22 cellular contexts compared by ENCODE assay signal in genomic region chr17:17216776-17217175, GRCh38. TPM values are rescaled to one million over a fixed set of nuclear protein-coding genes. Genes with fewer than 3 reads are reported as not detected.
DNase-seq lines count a peak whose midpoint lies in the region; ATAC-seq and TF ChIP-seq lines count a peak whose summit lies in the region.
"Had no signal": no experiment of that assay in that cellular context is flagged by ENCODE, and none has a peak within 500 bp of the region (broad histone marks: within the 10 kb centered on the region; RNA-seq: fewer than 3 reads in every experiment).

No MANE protein-coding gene starts in this region.

- peak; percentile 21; the same call in 1 of the 2 replicates for TF ChIP-seq CTCF in OCI-LY1 (IDR thresholded peaks at IDR 0.05; ENCODE audit: low read length)
- TF ChIP-seq CTCF in chondrocyte (IDR thresholded peaks at IDR 0.05), result peak; percentile 23
- peak in 2 of 6 experiments; percentile 30 to 32 for TF ChIP-seq CTCF in thyroid gland (IDR thresholded peaks at IDR 0.05)

- no peaks in the 10 kb centered on the region for H3K79me1 ChIP-seq in trophoblast cell (ENCODE audit: low read length)

- WGBS in thyroid gland, 2 donors, result 78 to 84% methylated on average over 16 of the region's 16 CpGs
- WGBS in trophoblast cell (ENCODE audit: extremely low coverage, insufficient coverage, insufficient read length), result no CpG with 5 or more reads among the region's 16 CpGs

- no peak overlapping the region for H3K27ac ChIP-seq in OCI-LY1 (ENCODE audit: low read depth, low read length, poor library complexity, severe bottlenecking)
- no peak overlapping the region for H3K27ac ChIP-seq in thyroid gland
- H3K27ac ChIP-seq in trophoblast cell (ENCODE audit: low read depth, low read length), result no peak overlapping the region
- H3K27ac ChIP-seq: heart left ventricle, testis had no signal

- no peaks in the 10 kb centered on the region for H3K9me3 Mint-ChIP-seq in activated T-cell treated with anti-CD3 and anti-CD28 coated beads, Interleukin-2, amount 50 U/mL, for 72 hours
- no peaks in the 10 kb centered on the region for H3K9me3 Mint-ChIP-seq in activated T-cell treated with anti-CD3 and anti-CD28 coated beads, Interleukin-2, amount 50 U/mL, for 4 hours
- H3K9me3 Mint-ChIP-seq in chondrocyte (ENCODE audit: low read depth), result no peaks in the 10 kb centered on the region
- H3K9me3 Mint-ChIP-seq: activated B cell treated with CpG ODN at 0.5 μM for 24 hours; activated CD8-positive, alpha-beta T cell treated with anti-CD3 and anti-CD28 coated beads for 36 hours; activated naive CD8-positive, alpha-beta T cell treated with anti-CD3 and anti-CD28 coated beads for 36 hours; activated T-helper 1 cell treated with anti-CD3 and anti-CD28 coated beads, Interleukin-12 subunit alpha, Interleukin-12 subunit beta, Interleukin-2, Interleukin-4 antibody, amounts not matched to agents 30 ng/mL and 10 ng/mL and 1 ng/mL, durations not matched to agents 14 hours and 24 hours and 36 hours; naive thymus-derived CD8-positive, alpha-beta T cell had no signal

- TF ChIP-seq POLR2A in thyroid gland (IDR thresholded peaks at IDR 0.05), result no peak

- H4K12ac ChIP-seq in trophoblast cell (ENCODE audit: low read depth, low read length), result no peak overlapping the region

- intact Hi-C loops in thyroid gland (cut with DNase I), result no loop called here

- peaks cover 0 to 14% of the 10 kb centered on the region in 2 donors for H3K36me3 Mint-ChIP-seq in activated T-cell treated with anti-CD3 and anti-CD28 coated beads, Interleukin-2, amount 50 U/mL, for 72 hours (ENCODE audit: insufficient read depth in 2 of 2)
- H3K36me3 Mint-ChIP-seq in activated T-cell treated with anti-CD3 and anti-CD28 coated beads, Interleukin-2, amount 50 U/mL, for 4 hours (ENCODE audit: insufficient read depth), result peaks cover 34% of the 10 kb centered on the region
- H3K36me3 Mint-ChIP-seq in chondrocyte (ENCODE audit: low read depth), result peaks cover 53% of the 10 kb centered on the region

- no peak overlapping the region for H3K14ac ChIP-seq in trophoblast cell (ENCODE audit: low read length)

- no peaks in the 10 kb centered on the region for H3K9me2 ChIP-seq in OCI-LY1 (ENCODE audit: low read depth, low read length)

- H4K20me1 ChIP-seq in OCI-LY1 (ENCODE audit: insufficient read depth, low read length), result no peaks in the 10 kb centered on the region

- H4K91ac ChIP-seq in trophoblast cell (ENCODE audit: low read depth, low read length), result no peak overlapping the region

- H3K36me3 ChIP-seq in OCI-LY1 (ENCODE audit: insufficient read depth, low read length), result peaks cover 51% of the 10 kb centered on the region
- peaks cover 83 to 86% of the 10 kb centered on the region in 2 donors for H3K36me3 ChIP-seq in thyroid gland
- H3K36me3 ChIP-seq in trophoblast cell (ENCODE audit: control insufficient read depth in 1 of 2, insufficient read depth in 2 of 2, low read length in 2 of 2), result peaks cover 71 to 82% of the 10 kb centered on the region in 2 experiments

- ATAC-seq in activated T-cell treated with anti-CD3 and anti-CD28 coated beads, Interleukin-2, amount 50 U/mL, for 72 hours (replicated peaks in 1 of 2), result no peak
- ATAC-seq in activated T-cell treated with anti-CD3 and anti-CD28 coated beads, Interleukin-2, amount 50 U/mL, for 4 hours, result no peak
- ATAC-seq: activated CD8-positive, alpha-beta T cell treated with anti-CD3 and anti-CD28 coated beads for 36 hours; left lobe of liver; naive thymus-derived CD8-positive, alpha-beta T cell; Right ventricle myocardium inferior had no signal

- no peak overlapping the region for H3K23ac ChIP-seq in trophoblast cell (ENCODE audit: low read length)

- DNase-seq in activated T-cell treated with anti-CD3 and anti-CD28 coated beads, Interleukin-2, amount 50 U/mL, for 72 hours, result no peak
- DNase-seq in activated T-cell treated with anti-CD3 and anti-CD28 coated beads, Interleukin-2, amount 50 U/mL, for 4 hours, result no peak
- DNase-seq in chondrocyte (ENCODE audit: low spot score), result no peak
- peak; percentile 74 to 79 for DNase-seq in thyroid gland
- DNase-seq in trophoblast cell, result no peak
- no peak for DNase-seq in activated CD8-positive, alpha-beta memory T cell treated with anti-CD3 and anti-CD28 coated beads for 24 hours
- DNase-seq in NCI-H2171 (lab: John Stamatoyannopoulos, UW), result no peak
- DNase-seq: activated B cell treated with CpG ODN at 0.5 μM for 24 hours; activated CD8-positive, alpha-beta T cell treated with anti-CD3 and anti-CD28 coated beads for 36 hours; activated naive CD8-positive, alpha-beta T cell treated with anti-CD3 and anti-CD28 coated beads for 36 hours; cortex of kidney; DMS153; naive thymus-derived CD8-positive, alpha-beta T cell; NCI-H1417; T-helper 1 cell; testis had no signal

- no peak overlapping the region for H3K18ac ChIP-seq in trophoblast cell (ENCODE audit: low read length)

- H2AK5ac ChIP-seq in trophoblast cell (ENCODE audit: low read length), result no peak overlapping the region

- no peak overlapping the region for H2BK5ac ChIP-seq in trophoblast cell (ENCODE audit: low read depth, low read length, poor library complexity)

- no peak overlapping the region for H2BK120ac ChIP-seq in trophoblast cell (ENCODE audit: insufficient read depth, low read length, poor library complexity)

- H3K27me3 ChIP-seq in OCI-LY1 (ENCODE audit: insufficient read depth, low read length) (no peaks in the 10 kb centered on the region), thyroid gland (no peaks in the 10 kb centered on the region), trophoblast cell (ENCODE audit: insufficient read depth, low read length) (no peaks in the 10 kb centered on the region)
- H3K27me3 ChIP-seq: heart left ventricle, testis had no signal

- H3K4me2 ChIP-seq in OCI-LY1 (ENCODE audit: low read length) (no peak overlapping the region), trophoblast cell (ENCODE audit: low read length) (no peak overlapping the region)

- H3K27ac Mint-ChIP-seq in activated T-cell treated with anti-CD3 and anti-CD28 coated beads, Interleukin-2, amount 50 U/mL, for 72 hours, result peak overlapping the region; percentile 7
- H3K27ac Mint-ChIP-seq in chondrocyte (ENCODE audit: unreplicated experiment), result peak overlapping the region; percentile 22
- H3K27ac Mint-ChIP-seq: activated B cell treated with CpG ODN at 0.5 μM for 24 hours; activated CD8-positive, alpha-beta T cell treated with anti-CD3 and anti-CD28 coated beads for 36 hours; activated naive CD8-positive, alpha-beta T cell treated with anti-CD3 and anti-CD28 coated beads for 36 hours; activated T-helper 1 cell treated with anti-CD3 and anti-CD28 coated beads, Interleukin-12 subunit alpha, Interleukin-12 subunit beta, Interleukin-2, Interleukin-4 antibody, amounts not matched to agents 30 ng/mL and 10 ng/mL and 1 ng/mL, durations not matched to agents 14 hours and 24 hours and 36 hours had no signal

- H3K4me1 ChIP-seq in OCI-LY1 (ENCODE audit: insufficient read depth, low read length, severe bottlenecking), result no peaks in the 10 kb centered on the region
- no peaks in the 10 kb centered on the region for H3K4me1 ChIP-seq in thyroid gland
- no peaks in the 10 kb centered on the region for H3K4me1 ChIP-seq in trophoblast cell (ENCODE audit: control insufficient read depth in 1 of 2, insufficient read depth in 2 of 2, low read length in 2 of 2)
- H3K4me1 ChIP-seq: testis had no signal

- no peak overlapping the region for H2BK12ac ChIP-seq in trophoblast cell (ENCODE audit: low read length)

- H3K4me3 ChIP-seq in OCI-LY1 (ENCODE audit: low read depth, low read length, poor library complexity, severe bottlenecking), result no peak overlapping the region
- H3K4me3 ChIP-seq in thyroid gland (replicated peaks in 1 of 3), result no peak overlapping the region
- no peak overlapping the region for H3K4me3 ChIP-seq in trophoblast cell (ENCODE audit: low read depth, low read length)
- H3K4me3 ChIP-seq: heart left ventricle, testis had no signal

- H4K8ac ChIP-seq in trophoblast cell (ENCODE audit: low read depth, low read length), result no peak overlapping the region

- no peak overlapping the region for H3K4me3 Mint-ChIP-seq in activated T-cell treated with anti-CD3 and anti-CD28 coated beads, Interleukin-2, amount 50 U/mL, for 72 hours
- H3K4me3 Mint-ChIP-seq in activated T-cell treated with anti-CD3 and anti-CD28 coated beads, Interleukin-2, amount 50 U/mL, for 4 hours, result no peak overlapping the region
- no peak overlapping the region for H3K4me3 Mint-ChIP-seq in chondrocyte (ENCODE audit: unreplicated experiment)
- H3K4me3 Mint-ChIP-seq: activated B cell treated with CpG ODN at 0.5 μM for 24 hours; activated CD8-positive, alpha-beta T cell treated with anti-CD3 and anti-CD28 coated beads for 36 hours; activated naive CD8-positive, alpha-beta T cell treated with anti-CD3 and anti-CD28 coated beads for 36 hours; activated T-helper 1 cell treated with anti-CD3 and anti-CD28 coated beads, Interleukin-12 subunit alpha, Interleukin-12 subunit beta, Interleukin-2, Interleukin-4 antibody, amounts not matched to agents 30 ng/mL and 10 ng/mL and 1 ng/mL, durations not matched to agents 14 hours and 24 hours and 36 hours; naive thymus-derived CD8-positive, alpha-beta T cell had no signal

- H3K79me2 ChIP-seq in OCI-LY1 (ENCODE audit: insufficient read depth, low read length), result no peaks in the 10 kb centered on the region
- H3K79me2 ChIP-seq in trophoblast cell (ENCODE audit: control insufficient read depth, insufficient read depth, low read length, poor library complexity), result no peaks in the 10 kb centered on the region

- H3F3A ChIP-seq in OCI-LY1 (ENCODE audit: insufficient read depth, low read length), result no peaks in the 10 kb centered on the region

- H3K4ac ChIP-seq in trophoblast cell (ENCODE audit: low read depth, low read length), result no peak overlapping the region

- H2AFZ ChIP-seq in OCI-LY1 (ENCODE audit: low read length) (no peak overlapping the region), trophoblast cell (ENCODE audit: insufficient read depth, low read length, poor library complexity) (no peak overlapping the region)

- no peaks in the 10 kb centered on the region for H3K9me3 ChIP-seq in OCI-LY1 (ENCODE audit: low read length)
- no peaks in the 10 kb centered on the region for H3K9me3 ChIP-seq in thyroid gland
- peaks cover 4% of the 10 kb centered on the region for H3K9me3 ChIP-seq in trophoblast cell (ENCODE audit: insufficient read depth, low read depth, low read length)
- H3K9me3 ChIP-seq: heart left ventricle, testis had no signal

- no peaks in the 10 kb centered on the region for H3K27me3 Mint-ChIP-seq in activated T-cell treated with anti-CD3 and anti-CD28 coated beads, Interleukin-2, amount 50 U/mL, for 72 hours (ENCODE audit: low read depth)
- H3K27me3 Mint-ChIP-seq in activated T-cell treated with anti-CD3 and anti-CD28 coated beads, Interleukin-2, amount 50 U/mL, for 4 hours (ENCODE audit: low read depth), result no peaks in the 10 kb centered on the region
- H3K27me3 Mint-ChIP-seq in chondrocyte (ENCODE audit: low read depth), result no peaks in the 10 kb centered on the region
- H3K27me3 Mint-ChIP-seq: activated B cell treated with CpG ODN at 0.5 μM for 24 hours; activated CD8-positive, alpha-beta T cell treated with anti-CD3 and anti-CD28 coated beads for 36 hours; activated naive CD8-positive, alpha-beta T cell treated with anti-CD3 and anti-CD28 coated beads for 36 hours; naive thymus-derived CD8-positive, alpha-beta T cell had no signal

- H3K4me1 Mint-ChIP-seq in activated T-cell treated with anti-CD3 and anti-CD28 coated beads, Interleukin-2, amount 50 U/mL, for 72 hours (ENCODE audit: low read depth), result no peaks in the 10 kb centered on the region
- no peaks in the 10 kb centered on the region for H3K4me1 Mint-ChIP-seq in activated T-cell treated with anti-CD3 and anti-CD28 coated beads, Interleukin-2, amount 50 U/mL, for 4 hours (ENCODE audit: low read depth)
- H3K4me1 Mint-ChIP-seq in chondrocyte (ENCODE audit: low read depth), result peaks cover 5% of the 10 kb centered on the region
- H3K4me1 Mint-ChIP-seq: activated B cell treated with CpG ODN at 0.5 μM for 24 hours; activated naive CD8-positive, alpha-beta T cell treated with anti-CD3 and anti-CD28 coated beads for 36 hours had no signal

- H3K9ac ChIP-seq in OCI-LY1 (ENCODE audit: low read length) (no peak overlapping the region), trophoblast cell (ENCODE audit: low read length) (no peak overlapping the region)

RNA-seq across cellular contexts. Expression of gene PLD6, which starts 10.6 kb away (rescaled TPM):
- total RNA-seq in activated T-cell treated with anti-CD3 and anti-CD28 coated beads, Interleukin-2, amount 50 U/mL, for 72 hours, result 1 to 10 TPM; 6.8 to 8.0 TPM
- 10 to 100 TPM; 27.4 to 38.3 (median 32.7) TPM for total RNA-seq in activated T-cell treated with anti-CD3 and anti-CD28 coated beads, Interleukin-2, amount 50 U/mL, for 4 hours
- total RNA-seq in chondrocyte (0.55 to 0.68 TPM (median 0.64 TPM) in 3 replicates), thyroid gland (1 to 10 TPM; 1.3 to 3.2 (median 2.5) TPM)
- 0.10 and 0.11 TPM in 2 replicates for polyA plus RNA-seq in trophoblast cell (2013)
- total RNA-seq: M059J had no signal

RNA-seq across cellular contexts. Expression of gene FLCN, which starts 20.2 kb away (rescaled TPM):
- total RNA-seq in activated T-cell treated with anti-CD3 and anti-CD28 coated beads, Interleukin-2, amount 50 U/mL, for 72 hours, result 10 to 100 TPM; 27.3 to 29.2 TPM
- total RNA-seq in activated T-cell treated with anti-CD3 and anti-CD28 coated beads, Interleukin-2, amount 50 U/mL, for 4 hours, result 10 to 100 TPM; 15.6 to 27.0 (median 25.6) TPM
- total RNA-seq in chondrocyte (59.0 to 73.1 TPM (median 71.2 TPM) in 3 replicates), thyroid gland (10 to 100 TPM; 61.5 to 79.7 (median 68.2) TPM)
- 19.4 and 21.6 TPM in 2 replicates for polyA plus RNA-seq in trophoblast cell (2013)

Comparison
In these comparisons a context has a peak if more than half of its experiments do, and no peak if none do; other contexts are left out.
1. DNase-seq: peak in thyroid gland (2 of 2); none in activated T-cell treated with anti-CD3 and anti-CD28 coated beads, Interleukin-2, amount 50 U/mL, for 72 hours (0 of 2), activated T-cell treated with anti-CD3 and anti-CD28 coated beads, Interleukin-2, amount 50 U/mL, for 4 hours (single experiment), chondrocyte (single experiment), trophoblast cell (0 of 2), activated CD8-positive, alpha-beta memory T cell treated with anti-CD3 and anti-CD28 coated beads for 24 hours (single experiment) and NCI-H2171 (single experiment).